In the genomic region with DNA sequence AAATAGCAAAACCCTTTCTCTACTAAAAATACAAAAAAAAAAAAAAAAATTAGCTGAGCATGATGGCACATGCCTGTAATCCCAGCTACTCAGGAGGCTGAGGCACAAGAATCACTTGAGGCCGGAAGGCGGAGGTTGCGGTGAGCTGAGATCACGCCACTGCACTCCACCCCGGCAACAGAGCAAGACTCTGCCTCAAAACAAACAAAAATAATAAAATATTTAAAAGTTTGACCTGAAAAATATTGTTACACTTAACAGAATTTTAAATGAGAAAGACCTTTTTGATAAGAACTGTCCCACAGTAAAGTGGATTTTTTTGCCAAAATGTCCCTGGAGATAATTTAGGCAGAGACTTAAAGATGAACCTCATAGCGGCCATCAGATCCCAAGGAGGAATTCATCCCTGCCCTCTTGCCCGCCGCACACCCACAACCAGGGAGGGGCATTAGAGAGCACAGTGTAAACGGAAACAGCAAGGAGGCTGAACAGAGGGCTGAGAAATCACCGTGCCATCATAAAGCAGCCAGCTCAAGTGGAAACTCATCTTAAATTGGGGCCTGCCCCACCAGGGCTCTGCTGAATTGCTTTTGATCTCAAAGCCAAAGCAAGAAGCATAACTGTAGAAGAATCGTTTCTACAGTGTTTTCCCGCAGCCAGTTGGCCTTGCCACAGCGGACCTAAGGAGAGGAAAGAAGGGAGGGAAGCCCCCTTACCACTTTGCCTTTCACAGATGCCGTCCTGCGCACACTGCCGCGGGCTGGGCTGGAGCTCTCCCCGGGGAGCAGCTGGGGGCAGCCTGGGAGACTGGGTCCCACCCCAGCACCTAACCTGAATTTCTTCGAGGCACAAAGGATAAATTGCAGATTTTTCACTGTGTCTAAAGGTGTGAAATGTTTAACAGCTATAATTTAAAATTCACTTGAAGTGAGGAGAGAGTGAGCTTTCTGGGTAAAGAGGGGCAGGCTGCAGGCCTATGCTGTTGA, we compare ENCODE assay signal across 11 cellular contexts.
A peak's percentile ranks its signal among the peaks of the same experiment; 100 is the strongest.
DNase-seq lines count a peak whose midpoint lies in the region; ATAC-seq, FAIRE-seq and TF ChIP-seq lines count a peak whose summit lies in the region.
"Had no signal": no experiment of that assay in that cellular context is flagged by ENCODE, and none has a peak within 500 bp of the region (broad histone marks: within the 10 kb centered on the region; RNA-seq: fewer than 3 reads in every experiment).

No MANE protein-coding gene starts in this region.

- H3K27me3 ChIP-seq in HUES48 (ENCODE audit: control insufficient read depth, insufficient read depth, low read length): no peaks in the 10 kb centered on the region

- no peak for TF ChIP-seq CTCF in epithelial cell of esophagus (IDR thresholded peaks at IDR 0.05; ENCODE audit: insufficient read depth, low read depth, low read length, missing control alignments)

- intact Hi-C loops in head of caudate nucleus (cut with DNase I): no loop called here

- peaks cover 40% of the 10 kb centered on the region for H3K4me1 ChIP-seq in HUES48 (ENCODE audit: control insufficient read depth, insufficient read depth, low read length)
- H3K4me1 ChIP-seq: Caco-2 had no signal

- peaks cover 41% of the 10 kb centered on the region for H3K36me3 ChIP-seq in HUES48 (ENCODE audit: control insufficient read depth, insufficient read depth, low read length)

- H3K9me3 ChIP-seq in HUES48 (ENCODE audit: control insufficient read depth, insufficient read depth, low read length): no peaks in the 10 kb centered on the region
- H3K9me3 ChIP-seq: Caco-2 had no signal

- ATAC-seq in GM19351 (IDR thresholded peaks at IDR 0.05; ENCODE audit: unreplicated experiment): peak; percentile 30

- no peak overlapping the region for H3K4me3 ChIP-seq in HUES48 (ENCODE audit: low read depth, low read length)
- H3K4me3 ChIP-seq in epithelial cell of esophagus (ENCODE audit: low read length): no peak overlapping the region

- DNase-seq in DMS79 (lab: John Stamatoyannopoulos, UW) (peak; percentile 43), epithelial cell of esophagus (ENCODE audit: low read depth) (peak; percentile 63), head of caudate nucleus (no peak), COLO668 (lab: John Stamatoyannopoulos, UW; ENCODE audit: unreplicated experiment) (no peak), RCC 7860 (ENCODE audit: low spot score) (no peak), NCI-H2107 treated with DMSO at 0.1 percent for 48 hours (lab: John Stamatoyannopoulos, UW; ENCODE audit: unreplicated experiment) (no peak)
- DNase-seq: amniotic stem cell, Caco-2, NCI-H524 treated with DMSO at 0.1 percent for 48 hours had no signal

- no peak for FAIRE-seq in RCC 7860 (lab: Jason Lieb, UNC)

- no peak overlapping the region for H3K9ac ChIP-seq in HUES48 (ENCODE audit: low read depth, low read length)

- H3K27ac ChIP-seq in HUES48 (ENCODE audit: low read depth, low read length): peak overlapping the region; percentile 22

Comparison
In these comparisons a context has a peak if more than half of its experiments do, and no peak if none do; other contexts are left out.
1. DNase-seq: peak in DMS79 (single experiment) and epithelial cell of esophagus (single experiment); none in head of caudate nucleus (0 of 42), COLO668 (single experiment), RCC 7860 (single experiment) and NCI-H2107 treated with DMSO at 0.1 percent for 48 hours (single experiment).